In genomic region chr20:2103454-2104153, GRCh38 we compare ENCODE assay signal across 8 cellular contexts. TPM values are rescaled to one million over a fixed set of nuclear protein-coding genes. Genes with fewer than 3 reads are reported as not detected.
DNase-seq lines count a peak whose midpoint lies in the region; ATAC-seq and TF ChIP-seq lines count a peak whose summit lies in the region.

No MANE protein-coding gene starts in this region.

- no peaks in the 10 kb centered on the region for H4K20me1 ChIP-seq in OCI-LY1 (ENCODE audit: insufficient read depth, low read length)

- H3K4me3 ChIP-seq in GM08714 (ENCODE audit: low read length) (peak overlapping the region; percentile 79), OCI-LY1 (ENCODE audit: low read depth, low read length, poor library complexity, severe bottlenecking) (peak overlapping the region; percentile 96), epithelial cell of esophagus (ENCODE audit: low read length) (peak overlapping the region; percentile 64), parathyroid adenoma (ENCODE audit: low read depth, low read length) (peak overlapping the region; percentile 91)

- H3K4me2 ChIP-seq in OCI-LY1 (ENCODE audit: low read length) (peak overlapping the region; percentile 98), parathyroid adenoma (ENCODE audit: low read length) (peak overlapping the region; percentile 92)

- peaks cover 24% of the 10 kb centered on the region for H3K36me3 ChIP-seq in OCI-LY1 (ENCODE audit: insufficient read depth, low read length)
- H3K36me3 ChIP-seq in parathyroid adenoma (ENCODE audit: control insufficient read depth, insufficient read depth, low read length) = no peaks in the 10 kb centered on the region

- H2AFZ ChIP-seq in OCI-LY1 (ENCODE audit: low read length) = no peak overlapping the region
- peak overlapping the region; percentile 95 for H2AFZ ChIP-seq in parathyroid adenoma

- ATAC-seq in GM18505 (IDR thresholded peaks at IDR 0.05; ENCODE audit: unreplicated experiment) = no peak
- ATAC-seq in HG03139 (IDR thresholded peaks at IDR 0.05; ENCODE audit: unreplicated experiment) = no peak

- TF ChIP-seq CTCF in OCI-LY1 (IDR thresholded peaks at IDR 0.05; ENCODE audit: low read length) (no peak), epithelial cell of esophagus (IDR thresholded peaks at IDR 0.05; ENCODE audit: insufficient read depth, low read depth, low read length, missing control alignments) (no peak), parathyroid adenoma (IDR thresholded peaks at IDR 0.05) (no peak)

- peaks cover 36% of the 10 kb centered on the region for H3K4me1 ChIP-seq in OCI-LY1 (ENCODE audit: insufficient read depth, low read length, severe bottlenecking)
- peaks cover 10% of the 10 kb centered on the region for H3K4me1 ChIP-seq in parathyroid adenoma

- peak overlapping the region; percentile 77 for H3K9ac ChIP-seq in OCI-LY1 (ENCODE audit: low read length)
- peak overlapping the region; percentile 87 for H3K9ac ChIP-seq in parathyroid adenoma

- H3K79me2 ChIP-seq in OCI-LY1 (ENCODE audit: insufficient read depth, low read length) = peaks cover 29% of the 10 kb centered on the region
- peaks cover 57% of the 10 kb centered on the region for H3K79me2 ChIP-seq in parathyroid adenoma

- no peak for TF ChIP-seq POLR2A in GM18505 (IDR thresholded peaks at IDR 0.05; ENCODE audit: borderline replicate concordance, extremely low read depth, insufficient read depth, insufficient read length)

- H3K27ac ChIP-seq in OCI-LY1 (ENCODE audit: low read depth, low read length, poor library complexity, severe bottlenecking) (peak overlapping the region; percentile 30), parathyroid adenoma (peak overlapping the region; percentile 100)

- H3K27me3 ChIP-seq in OCI-LY1 (ENCODE audit: insufficient read depth, low read length) (no peaks in the 10 kb centered on the region), parathyroid adenoma (ENCODE audit: control insufficient read depth, insufficient read depth, low read length) (no peaks in the 10 kb centered on the region)

- H3K9me3 ChIP-seq in OCI-LY1 (ENCODE audit: low read length) (no peaks in the 10 kb centered on the region), parathyroid adenoma (ENCODE audit: control insufficient read depth, low read length) (no peaks in the 10 kb centered on the region)

- no peak for DNase-seq in epithelial cell of esophagus (ENCODE audit: low read depth)
- DNase-seq in NCI-H128 (lab: John Stamatoyannopoulos, UW; ENCODE audit: unreplicated experiment) = no peak
- DNase-seq in HT-29 (ENCODE audit: low spot score) = no peak

- no peaks in the 10 kb centered on the region for H3K9me2 ChIP-seq in OCI-LY1 (ENCODE audit: low read depth, low read length)

- no peaks in the 10 kb centered on the region for H3F3A ChIP-seq in OCI-LY1 (ENCODE audit: insufficient read depth, low read length)

RNA-seq across cellular contexts. Expression of gene STK35, which starts 2.0 kb away (rescaled TPM):
- 33.6 and 34.5 TPM in 2 replicates for total RNA-seq in HT-29 (2014; rRNA removed; shearing (Covaris generic))
